1 cellular context compared by ENCODE assay signal in genomic region chr12:110556705-110557104, GRCh38.
TF ChIP-seq lines count a peak whose summit lies in the region.

No MANE protein-coding gene starts in this region.

TF ChIP-seq in K562, 482 proteins besides CTCF, POLR2A, EP300 and RAD21:
- TF ChIP-seq ZBTB33 (CRISPR knock-in tag; IDR thresholded peaks at IDR 0.05) (no peak), GTF3C2 (IDR thresholded peaks at IDR 0.05; ENCODE audit: borderline replicate concordance, extremely low read depth, insufficient read length) (no peak), OTX1 (CRISPR knock-in tag; IDR thresholded peaks at IDR 0.05) (no peak), HDGF (IDR thresholded peaks at IDR 0.05) (no peak), PHF20 (IDR thresholded peaks at IDR 0.05; ENCODE audit: partially characterized antibody) (no peak), PHB2 (IDR thresholded peaks at IDR 0.05; ENCODE audit: low read depth) (no peak), PRPF4 (IDR thresholded peaks at IDR 0.05; ENCODE audit: insufficient read depth, low read depth, low read length, poor library complexity, severe bottlenecking) (no peak), ZNF124 (CRISPR knock-in tag; IDR thresholded peaks at IDR 0.05) (no peak), CSDE1 (IDR thresholded peaks at IDR 0.05) (no peak), SAFB (IDR thresholded peaks at IDR 0.05; ENCODE audit: borderline replicate concordance, low read depth, low read length) (no peak), ZNF609 (CRISPR knock-in tag; IDR thresholded peaks at IDR 0.05; ENCODE audit: borderline replicate concordance) (no peak), ETS1 (conservative IDR thresholded peaks at IDR 0.05; ENCODE audit: control insufficient read depth, low read depth, low read length) (no peak), IFI16 (CRISPR knock-in tag; IDR thresholded peaks at IDR 0.05) (no peak), TAF1 (IDR thresholded peaks at IDR 0.05; ENCODE audit: control insufficient read depth, extremely low read depth, insufficient read depth, low read length, severe bottlenecking) (no peak), FOXP1 (CRISPR knock-in tag; IDR thresholded peaks at IDR 0.05) (no peak), SMARCE1 (IDR thresholded peaks at IDR 0.05) (no peak), PURB (CRISPR knock-in tag; IDR thresholded peaks at IDR 0.05; ENCODE audit: low read depth) (no peak), SP1 (CRISPR knock-in tag; IDR thresholded peaks at IDR 0.05) (no peak), GTF2B (IDR thresholded peaks at IDR 0.05; ENCODE audit: extremely low read depth, insufficient read length) (no peak)
